19 cellular contexts compared by ENCODE assay signal in the genomic region with DNA sequence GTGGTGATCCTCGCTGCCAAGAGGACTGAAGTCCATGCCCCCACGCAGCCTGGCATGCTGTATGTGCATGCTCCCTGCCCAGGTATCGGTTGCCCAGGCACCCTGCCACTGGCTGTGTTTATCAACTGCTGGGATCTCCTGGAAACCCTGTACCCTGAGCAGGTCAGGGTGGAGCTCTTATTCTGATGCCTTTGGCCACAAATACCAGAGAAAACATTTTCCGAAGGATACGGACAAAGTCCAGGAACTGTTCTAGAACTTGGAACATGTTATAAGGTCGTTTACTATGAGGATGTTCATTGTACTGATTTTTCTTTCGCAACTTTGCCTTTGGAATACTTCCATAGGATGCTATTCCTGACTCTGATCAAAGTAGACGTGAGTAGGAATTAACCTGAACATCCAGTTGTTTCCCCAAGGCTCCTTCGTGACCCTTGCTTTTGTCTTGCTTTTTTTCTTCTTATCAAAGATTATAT. TPM values are rescaled to one million over a fixed set of nuclear protein-coding genes. Genes with fewer than 3 reads are reported as not detected.
DNase-seq lines count a peak whose midpoint lies in the region; ATAC-seq and TF ChIP-seq lines count a peak whose summit lies in the region.
"Had no signal": no experiment of that assay in that cellular context is flagged by ENCODE, and none has a peak within 500 bp of the region (broad histone marks: within the 10 kb centered on the region; RNA-seq: fewer than 3 reads in every experiment).

No MANE protein-coding gene starts in this region.

- 66% methylated on average over 4 of the region's 9 CpGs; no CpG with 5 or more reads in 1 of the 2 experiments for WGBS in IMR-90 (ENCODE audit: extremely low coverage in 2 of 2, insufficient read length in 1 of 2), 2 experiments
- 48 to 51% methylated on average over 7 to 8 of the region's 9 CpGs for WGBS in esophagus squamous epithelium, 2 donors
- 54% methylated on average over 9 of the region's 9 CpGs for WGBS in suprapubic skin

- POLR2A ChIA-PET in IMR-90 (lab: Charles Lee; ENCODE audit: unreplicated experiment): no interaction called here

- no peak for ATAC-seq in IMR-90 (ENCODE audit: low read depth)
- peak; percentile 95 for ATAC-seq in mucosa of descending colon
- no peak for ATAC-seq in GM18858 (IDR thresholded peaks at IDR 0.05; ENCODE audit: unreplicated experiment)
- ATAC-seq: Right ventricle myocardium inferior had no signal

- H4K5ac ChIP-seq in IMR-90 (ENCODE audit: low read depth, low read length): no peak overlapping the region

- H2BK120ac ChIP-seq in IMR-90 (ENCODE audit: low read depth, low read length): no peak overlapping the region

- TF ChIP-seq EP300 in suprapubic skin (IDR thresholded peaks at IDR 0.05): no peak

- no peak for TF ChIP-seq RAD21 in IMR-90 (IDR thresholded peaks at IDR 0.05; ENCODE audit: low read length)

- 0 out of 2 replicates have a peak, but pooled peaks cover 5% of the 10 kb centered on the region for H3K9me1 ChIP-seq in IMR-90 (ENCODE audit: insufficient read depth, low read length)

- no peak overlapping the region for H3K23ac ChIP-seq in IMR-90 (ENCODE audit: low read depth, low read length)

- intact Hi-C loops in IMR-90 (cut with micrococcal nuclease) (no loop called here), esophagus squamous epithelium (cut with DNase I) (no loop called here), mucosa of descending colon (cut with DNase I, micrococcal nuclease) (no loop called here)

- CTCF ChIA-PET in IMR-90 (lab: Yijun Ruan, JAX): no interaction called here

- no peak overlapping the region for H2AK9ac ChIP-seq in IMR-90 (replicated peaks; ENCODE audit: low read depth, low read length, poor library complexity)

- H3K14ac ChIP-seq in IMR-90 (replicated peaks; ENCODE audit: low read depth, low read length): no peak overlapping the region

- DNase-seq in IMR-90: no peak
- DNase-seq in esophagus squamous epithelium (lab: John Stamatoyannopoulos, UW): no peak
- peak; percentile 64 to 76 (median 71) for DNase-seq in mucosa of descending colon
- DNase-seq in suprapubic skin (ENCODE audit: low spot score in 2 of 2): peak in 1 of 2 donors; percentile 71
- DNase-seq in medulla oblongata (ENCODE audit: extremely low spot score): no peak
- no peak for DNase-seq in DMS153 (lab: John Stamatoyannopoulos, UW)
- DNase-seq: DMS79; H7; KG1; NCI-H1105; NCI-H146; NCI-H2029; NCI-H2227 treated with DMSO at 0.1 percent for 48 hours; NCI-H510A; NCI-H774; NK-92 treated with Interleukin-12 subunit alpha and Interleukin-12 subunit beta, amount 100 ng/mL, for 24 hours had no signal

- H3K56ac ChIP-seq in IMR-90 (ENCODE audit: extremely low read depth, insufficient read depth, low read length): no peak overlapping the region

- no peak overlapping the region for H4K91ac ChIP-seq in IMR-90 (ENCODE audit: insufficient read depth, low read depth, low read length)

- no peaks in the 10 kb centered on the region for H3K9me3 ChIP-seq in IMR-90 (ENCODE audit: control insufficient read depth, insufficient read depth, low read length)
- H3K9me3 ChIP-seq in esophagus squamous epithelium: no peaks in the 10 kb centered on the region
- H3K9me3 ChIP-seq in mucosa of descending colon: no peaks in the 10 kb centered on the region
- H3K9me3 ChIP-seq in suprapubic skin: no peaks in the 10 kb centered on the region
- H3K9me3 ChIP-seq: SJSA1 had no signal

- H3K27ac ChIP-seq in IMR-90 (ENCODE audit: insufficient read depth, low read length) (no peak overlapping the region), esophagus squamous epithelium (peak overlapping the region; percentile 16 to 60 (median 40)), suprapubic skin (peak overlapping the region; percentile 41)
- H3K27ac ChIP-seq: SJSA1 had no signal

- H2AK5ac ChIP-seq in IMR-90 (ENCODE audit: low read depth, low read length): no peak overlapping the region

- H3K4me1 ChIP-seq in IMR-90 (ENCODE audit: control insufficient read depth, insufficient read depth, low read length): no peaks in the 10 kb centered on the region
- H3K4me1 ChIP-seq in esophagus squamous epithelium: peaks cover 0 to 66% (median 12%) of the 10 kb centered on the region in 3 donors
- H3K4me1 ChIP-seq in mucosa of descending colon (ENCODE audit: low read depth): peaks cover 3% of the 10 kb centered on the region
- peaks cover 31% of the 10 kb centered on the region for H3K4me1 ChIP-seq in suprapubic skin
- H3K4me1 ChIP-seq: SJSA1 had no signal

- in situ Hi-C loops in IMR-90 (cut with MboI; ENCODE audit: low sequenced_read_pairs): loop anchor here (25.0 kb wide), 2 partner anchors 587 to 1037 kb away; no protein-coding TSS in a partner anchor

- H4K8ac ChIP-seq in IMR-90 (ENCODE audit: low read depth in 2 of 2, low read length in 2 of 2): no peak overlapping the region

- no peaks in the 10 kb centered on the region for H3K36me3 ChIP-seq in IMR-90 (ENCODE audit: control insufficient read depth, insufficient read depth, low read length)
- no peaks in the 10 kb centered on the region for H3K36me3 ChIP-seq in esophagus squamous epithelium
- H3K36me3 ChIP-seq in mucosa of descending colon (ENCODE audit: low read depth): no peaks in the 10 kb centered on the region
- no peaks in the 10 kb centered on the region for H3K36me3 ChIP-seq in suprapubic skin
- H3K36me3 ChIP-seq: SJSA1 had no signal

- H3K4me2 ChIP-seq in IMR-90 (ENCODE audit: low read depth, low read length): no peak overlapping the region

- H3K79me1 ChIP-seq in IMR-90 (ENCODE audit: low read depth in 1 of 2, low read length in 2 of 2): no peaks in the 10 kb centered on the region

- H2AFZ ChIP-seq in IMR-90 (replicated peaks; ENCODE audit: low read length, poor library complexity): no peak overlapping the region

- no peak overlapping the region for H2BK15ac ChIP-seq in IMR-90 (ENCODE audit: low read depth, low read length)

- H3K4me3 ChIP-seq in IMR-90 (ENCODE audit: insufficient read depth, low read depth, low read length) (no peak overlapping the region), esophagus squamous epithelium (no peak overlapping the region), mucosa of descending colon (no peak overlapping the region), suprapubic skin (no peak overlapping the region)
- H3K4me3 ChIP-seq: SJSA1 had no signal

- H4K20me1 ChIP-seq in IMR-90 (ENCODE audit: insufficient read depth, low read length): no peaks in the 10 kb centered on the region

- no peak overlapping the region for H3K9ac ChIP-seq in IMR-90 (ENCODE audit: low read depth, low read length)

- H2BK20ac ChIP-seq in IMR-90 (ENCODE audit: low read depth, low read length): no peak overlapping the region

- TF ChIP-seq CTCF in IMR-90 (conservative IDR thresholded peaks at IDR 0.05; ENCODE audit: low read depth, low read length) (no peak), esophagus squamous epithelium (IDR thresholded peaks at IDR 0.05) (no peak), mucosa of descending colon (IDR thresholded peaks at IDR 0.05) (no peak), suprapubic skin (IDR thresholded peaks at IDR 0.05) (no peak)

- H3K4ac ChIP-seq in IMR-90 (ENCODE audit: low read depth, low read length): no peak overlapping the region

- BruUV-seq in IMR-90 (replicated peaks; lab: Mats Ljungman, UMichigan): no TSS peak

- H3K18ac ChIP-seq in IMR-90 (ENCODE audit: low read depth, low read length): no peak overlapping the region

- H3K27me3 ChIP-seq in IMR-90 (ENCODE audit: control insufficient read depth, insufficient read depth, low read length) (peaks cover 21% of the 10 kb centered on the region), esophagus squamous epithelium (no peaks in the 10 kb centered on the region), suprapubic skin (no peaks in the 10 kb centered on the region)
- H3K27me3 ChIP-seq: SJSA1 had no signal

- dilution Hi-C loops in IMR-90 (cut with HindIII; ENCODE audit: low sequenced_read_pairs, unreplicated experiment): no loop called here

- H2BK5ac ChIP-seq in IMR-90 (ENCODE audit: low read depth, low read length, poor library complexity, severe bottlenecking): no peak overlapping the region

- TF ChIP-seq POLR2A in IMR-90 (IDR thresholded peaks at IDR 0.05; ENCODE audit: low read depth, low read length): no peak
- TF ChIP-seq POLR2A in esophagus squamous epithelium (IDR thresholded peaks at IDR 0.05): no peak
- TF ChIP-seq POLR2A in suprapubic skin (IDR thresholded peaks at IDR 0.05): no peak

TF ChIP-seq in IMR-90, 13 proteins besides CTCF, POLR2A, EP300 and RAD21:
- no peak for TF ChIP-seq CHD1 (IDR thresholded peaks at IDR 0.05; ENCODE audit: low read depth, low read length)
- no peak for TF ChIP-seq BHLHE40 (IDR thresholded peaks at IDR 0.05; ENCODE audit: low read depth, low read length)
- TF ChIP-seq, protein P1, sequence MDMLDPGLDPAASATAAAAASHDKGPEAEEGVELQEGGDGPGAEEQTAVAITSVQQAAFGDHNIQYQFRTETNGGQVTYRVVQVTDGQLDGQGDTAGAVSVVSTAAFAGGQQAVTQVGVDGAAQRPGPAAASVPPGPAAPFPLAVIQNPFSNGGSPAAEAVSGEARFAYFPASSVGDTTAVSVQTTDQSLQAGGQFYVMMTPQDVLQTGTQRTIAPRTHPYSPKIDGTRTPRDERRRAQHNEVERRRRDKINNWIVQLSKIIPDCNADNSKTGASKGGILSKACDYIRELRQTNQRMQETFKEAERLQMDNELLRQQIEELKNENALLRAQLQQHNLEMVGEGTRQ (IDR thresholded peaks at IDR 0.05; ENCODE audit: low read depth, low read length): no peak
- TF ChIP-seq CEBPB (IDR thresholded peaks at IDR 0.05; ENCODE audit: low read depth, low read length): 0 out of 2 replicates have a peak, but pooled peaks have one; percentile 7

RNA-seq across cellular contexts. Expression of a gene that starts 55.2 kb away (rescaled TPM):
- total RNA-seq in IMR-90 (2012; rRNA removed): 1.3 and 2.2 TPM in 2 replicates
- 1.2 and 1.8 TPM in 2 replicates for polyA plus RNA-seq in IMR-90 (2012; rRNA removed)
- polyA plus RNA-seq in IMR-90 (2012; cell fraction: cytosol; rRNA removed): 0.62 and 0.76 TPM in 2 replicates
- 0.34 and 2.2 TPM in 2 replicates for polyA plus RNA-seq in IMR-90 (2012; cell fraction: nucleus; rRNA removed; ENCODE audit: low replicate concordance)
- 1 to 10 TPM; 1.7 to 3.4 (median 2.7) TPM for total RNA-seq in esophagus squamous epithelium
- 1 to 10 TPM in 1 of 3 donors, under 1 TPM in 2; 0.61 to 1.2 (median 0.70) TPM for total RNA-seq in mucosa of descending colon
- 1 to 10 TPM; 1.1 to 6.1 (median 2.0) TPM for total RNA-seq in suprapubic skin

Comparison
In these comparisons a context has a peak if more than half of its experiments do, and no peak if none do; other contexts are left out.
1. DNase-seq: peak in mucosa of descending colon (3 of 3); none in IMR-90 (single experiment), esophagus squamous epithelium (single experiment), medulla oblongata (single experiment) and DMS153 (single experiment).